ENCODE assay signal across 1 cellular context in genomic region chr13:73059460-73060250, GRCh38.
TF ChIP-seq lines count a peak whose summit lies in the region.

No MANE protein-coding gene starts in this region.

TF ChIP-seq in HepG2, 621 proteins besides CTCF, POLR2A, EP300 and RAD21 (continued from another document):
- no peak for TF ChIP-seq ZNF503 (CRISPR knock-in tag; IDR thresholded peaks at IDR 0.05)
- TF ChIP-seq NCOA2 (CRISPR knock-in tag; IDR thresholded peaks at IDR 0.05), result no peak
- TF ChIP-seq ZNF230 (CRISPR knock-in tag; IDR thresholded peaks at IDR 0.05), result no peak
